ENCODE assay signal across 1 cellular context in the genomic region with DNA sequence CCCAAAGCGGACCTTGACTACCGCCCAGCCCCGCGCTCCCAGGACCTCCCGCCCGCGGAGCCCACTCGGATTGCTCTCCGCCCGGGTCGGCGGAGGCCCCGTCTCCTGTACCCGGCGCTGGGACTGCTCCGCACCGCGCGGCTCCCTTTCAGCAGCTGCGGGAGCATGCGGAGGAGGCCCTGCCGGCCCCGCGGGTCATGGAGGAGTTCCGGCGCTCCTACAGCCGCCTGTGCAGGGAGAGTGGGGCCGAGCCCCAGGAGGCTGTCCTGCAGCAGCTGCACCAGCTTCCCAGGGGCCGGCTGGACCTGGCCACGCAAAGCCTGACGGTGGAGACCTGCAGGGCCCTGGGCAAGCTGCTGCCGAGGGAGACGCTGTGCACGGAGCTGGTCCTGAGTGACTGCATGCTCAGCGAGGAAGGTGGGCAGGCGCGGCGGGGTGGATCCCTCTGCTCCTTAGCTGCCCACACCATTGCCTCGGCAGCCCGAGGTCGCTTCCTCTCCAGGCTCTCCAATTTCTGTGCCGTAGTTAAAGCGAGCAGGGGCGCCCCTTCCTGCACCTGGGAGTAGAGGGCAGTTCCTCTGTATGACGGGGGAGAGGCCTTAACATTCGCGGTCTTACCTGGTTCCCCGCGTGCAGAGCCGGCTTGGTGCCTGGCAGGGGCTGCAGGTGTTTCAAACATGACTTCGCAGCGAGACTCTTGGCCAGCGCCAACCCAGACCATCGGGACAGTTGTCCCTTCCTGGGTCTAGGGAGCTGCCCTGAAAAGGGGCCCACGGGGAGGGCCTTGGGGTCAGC.
TF ChIP-seq lines count a peak whose summit lies in the region.

No MANE protein-coding gene starts in this region.

TF ChIP-seq in HepG2, 621 proteins besides CTCF, POLR2A, EP300 and RAD21 (continued from another document and continues in another):
- TF ChIP-seq, protein P1, sequence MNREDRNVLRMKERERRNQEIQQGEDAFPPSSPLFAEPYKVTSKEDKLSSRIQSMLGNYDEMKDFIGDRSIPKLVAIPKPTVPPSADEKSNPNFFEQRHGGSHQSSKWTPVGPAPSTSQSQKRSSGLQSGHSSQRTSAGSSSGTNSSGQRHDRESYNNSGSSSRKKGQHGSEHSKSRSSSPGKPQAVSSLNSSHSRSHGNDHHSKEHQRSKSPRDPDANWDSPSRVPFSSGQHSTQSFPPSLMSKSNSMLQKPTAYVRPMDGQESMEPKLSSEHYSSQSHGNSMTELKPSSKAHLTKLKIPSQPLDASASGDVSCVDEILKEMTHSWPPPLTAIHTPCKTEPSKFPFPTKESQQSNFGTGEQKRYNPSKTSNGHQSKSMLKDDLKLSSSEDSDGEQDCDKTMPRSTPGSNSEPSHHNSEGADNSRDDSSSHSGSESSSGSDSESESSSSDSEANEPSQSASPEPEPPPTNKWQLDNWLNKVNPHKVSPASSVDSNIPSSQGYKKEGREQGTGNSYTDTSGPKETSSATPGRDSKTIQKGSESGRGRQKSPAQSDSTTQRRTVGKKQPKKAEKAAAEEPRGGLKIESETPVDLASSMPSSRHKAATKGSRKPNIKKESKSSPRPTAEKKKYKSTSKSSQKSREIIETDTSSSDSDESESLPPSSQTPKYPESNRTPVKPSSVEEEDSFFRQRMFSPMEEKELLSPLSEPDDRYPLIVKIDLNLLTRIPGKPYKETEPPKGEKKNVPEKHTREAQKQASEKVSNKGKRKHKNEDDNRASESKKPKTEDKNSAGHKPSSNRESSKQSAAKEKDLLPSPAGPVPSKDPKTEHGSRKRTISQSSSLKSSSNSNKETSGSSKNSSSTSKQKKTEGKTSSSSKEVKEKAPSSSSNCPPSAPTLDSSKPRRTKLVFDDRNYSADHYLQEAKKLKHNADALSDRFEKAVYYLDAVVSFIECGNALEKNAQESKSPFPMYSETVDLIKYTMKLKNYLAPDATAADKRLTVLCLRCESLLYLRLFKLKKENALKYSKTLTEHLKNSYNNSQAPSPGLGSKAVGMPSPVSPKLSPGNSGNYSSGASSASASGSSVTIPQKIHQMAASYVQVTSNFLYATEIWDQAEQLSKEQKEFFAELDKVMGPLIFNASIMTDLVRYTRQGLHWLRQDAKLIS (CRISPR knock-in tag; IDR thresholded peaks at IDR 0.05): 0 out of 2 replicates have a peak, but pooled peaks have one; percentile 48
- TF ChIP-seq, protein P2, sequence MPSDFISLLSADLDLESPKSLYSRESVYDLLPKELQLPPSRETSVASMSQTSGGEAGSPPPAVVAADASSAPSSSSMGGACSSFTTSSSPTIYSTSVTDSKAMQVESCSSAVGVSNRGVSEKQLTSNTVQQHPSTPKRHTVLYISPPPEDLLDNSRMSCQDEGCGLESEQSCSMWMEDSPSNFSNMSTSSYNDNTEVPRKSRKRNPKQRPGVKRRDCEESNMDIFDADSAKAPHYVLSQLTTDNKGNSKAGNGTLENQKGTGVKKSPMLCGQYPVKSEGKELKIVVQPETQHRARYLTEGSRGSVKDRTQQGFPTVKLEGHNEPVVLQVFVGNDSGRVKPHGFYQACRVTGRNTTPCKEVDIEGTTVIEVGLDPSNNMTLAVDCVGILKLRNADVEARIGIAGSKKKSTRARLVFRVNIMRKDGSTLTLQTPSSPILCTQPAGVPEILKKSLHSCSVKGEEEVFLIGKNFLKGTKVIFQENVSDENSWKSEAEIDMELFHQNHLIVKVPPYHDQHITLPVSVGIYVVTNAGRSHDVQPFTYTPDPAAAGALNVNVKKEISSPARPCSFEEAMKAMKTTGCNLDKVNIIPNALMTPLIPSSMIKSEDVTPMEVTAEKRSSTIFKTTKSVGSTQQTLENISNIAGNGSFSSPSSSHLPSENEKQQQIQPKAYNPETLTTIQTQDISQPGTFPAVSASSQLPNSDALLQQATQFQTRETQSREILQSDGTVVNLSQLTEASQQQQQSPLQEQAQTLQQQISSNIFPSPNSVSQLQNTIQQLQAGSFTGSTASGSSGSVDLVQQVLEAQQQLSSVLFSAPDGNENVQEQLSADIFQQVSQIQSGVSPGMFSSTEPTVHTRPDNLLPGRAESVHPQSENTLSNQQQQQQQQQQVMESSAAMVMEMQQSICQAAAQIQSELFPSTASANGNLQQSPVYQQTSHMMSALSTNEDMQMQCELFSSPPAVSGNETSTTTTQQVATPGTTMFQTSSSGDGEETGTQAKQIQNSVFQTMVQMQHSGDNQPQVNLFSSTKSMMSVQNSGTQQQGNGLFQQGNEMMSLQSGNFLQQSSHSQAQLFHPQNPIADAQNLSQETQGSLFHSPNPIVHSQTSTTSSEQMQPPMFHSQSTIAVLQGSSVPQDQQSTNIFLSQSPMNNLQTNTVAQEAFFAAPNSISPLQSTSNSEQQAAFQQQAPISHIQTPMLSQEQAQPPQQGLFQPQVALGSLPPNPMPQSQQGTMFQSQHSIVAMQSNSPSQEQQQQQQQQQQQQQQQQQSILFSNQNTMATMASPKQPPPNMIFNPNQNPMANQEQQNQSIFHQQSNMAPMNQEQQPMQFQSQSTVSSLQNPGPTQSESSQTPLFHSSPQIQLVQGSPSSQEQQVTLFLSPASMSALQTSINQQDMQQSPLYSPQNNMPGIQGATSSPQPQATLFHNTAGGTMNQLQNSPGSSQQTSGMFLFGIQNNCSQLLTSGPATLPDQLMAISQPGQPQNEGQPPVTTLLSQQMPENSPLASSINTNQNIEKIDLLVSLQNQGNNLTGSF (CRISPR knock-in tag; IDR thresholded peaks at IDR 0.05): peak; percentile 37; the same call in 1 of the 2 replicates
- peak; percentile 45; the same call in 1 of the 2 replicates for TF ChIP-seq MYC (CRISPR knock-in tag; IDR thresholded peaks at IDR 0.05; ENCODE audit: borderline replicate concordance)
- TF ChIP-seq NFE2L1 (CRISPR knock-in tag; IDR thresholded peaks at IDR 0.05; ENCODE audit: borderline replicate concordance): 0 out of 2 replicates have a peak, but pooled peaks have one; percentile 23
- no peak for TF ChIP-seq ZNF616 (CRISPR knock-in tag; IDR thresholded peaks at IDR 0.05; ENCODE audit: low read depth)
- TF ChIP-seq ZNF10 (CRISPR knock-in tag; IDR thresholded peaks at IDR 0.05; ENCODE audit: borderline replicate concordance, low read depth): no peak
- peak; percentile 65; the same call in 1 of the 2 replicates for TF ChIP-seq KDM3A (CRISPR knock-in tag; IDR thresholded peaks at IDR 0.05; ENCODE audit: low read depth)
- peak; percentile 99 for TF ChIP-seq AGO2 (optimal IDR thresholded peaks at IDR 0.05; ENCODE audit: low read depth, low read length)
- peak; percentile 75 for TF ChIP-seq ZNF501 (CRISPR knock-in tag; IDR thresholded peaks at IDR 0.05)
- peak; percentile 11; the same call in 1 of the 2 replicates for TF ChIP-seq HOXA3 (CRISPR knock-in tag; IDR thresholded peaks at IDR 0.05)
- TF ChIP-seq RARG (CRISPR knock-in tag; IDR thresholded peaks at IDR 0.05; ENCODE audit: low read depth): no peak
- 0 out of 2 replicates have a peak, but pooled peaks have one; percentile 35 for TF ChIP-seq MED13 (CRISPR knock-in tag; IDR thresholded peaks at IDR 0.05)
- TF ChIP-seq, protein P3, sequence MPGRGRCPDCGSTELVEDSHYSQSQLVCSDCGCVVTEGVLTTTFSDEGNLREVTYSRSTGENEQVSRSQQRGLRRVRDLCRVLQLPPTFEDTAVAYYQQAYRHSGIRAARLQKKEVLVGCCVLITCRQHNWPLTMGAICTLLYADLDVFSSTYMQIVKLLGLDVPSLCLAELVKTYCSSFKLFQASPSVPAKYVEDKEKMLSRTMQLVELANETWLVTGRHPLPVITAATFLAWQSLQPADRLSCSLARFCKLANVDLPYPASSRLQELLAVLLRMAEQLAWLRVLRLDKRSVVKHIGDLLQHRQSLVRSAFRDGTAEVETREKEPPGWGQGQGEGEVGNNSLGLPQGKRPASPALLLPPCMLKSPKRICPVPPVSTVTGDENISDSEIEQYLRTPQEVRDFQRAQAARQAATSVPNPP (CRISPR knock-in tag; IDR thresholded peaks at IDR 0.05): peak; percentile 82; the same call in 1 of the 2 replicates
- 0 out of 2 replicates have a peak, but pooled peaks have one; percentile 36 for TF ChIP-seq GLI4 (CRISPR knock-in tag; IDR thresholded peaks at IDR 0.05; ENCODE audit: borderline replicate concordance)
- TF ChIP-seq, protein P4, sequence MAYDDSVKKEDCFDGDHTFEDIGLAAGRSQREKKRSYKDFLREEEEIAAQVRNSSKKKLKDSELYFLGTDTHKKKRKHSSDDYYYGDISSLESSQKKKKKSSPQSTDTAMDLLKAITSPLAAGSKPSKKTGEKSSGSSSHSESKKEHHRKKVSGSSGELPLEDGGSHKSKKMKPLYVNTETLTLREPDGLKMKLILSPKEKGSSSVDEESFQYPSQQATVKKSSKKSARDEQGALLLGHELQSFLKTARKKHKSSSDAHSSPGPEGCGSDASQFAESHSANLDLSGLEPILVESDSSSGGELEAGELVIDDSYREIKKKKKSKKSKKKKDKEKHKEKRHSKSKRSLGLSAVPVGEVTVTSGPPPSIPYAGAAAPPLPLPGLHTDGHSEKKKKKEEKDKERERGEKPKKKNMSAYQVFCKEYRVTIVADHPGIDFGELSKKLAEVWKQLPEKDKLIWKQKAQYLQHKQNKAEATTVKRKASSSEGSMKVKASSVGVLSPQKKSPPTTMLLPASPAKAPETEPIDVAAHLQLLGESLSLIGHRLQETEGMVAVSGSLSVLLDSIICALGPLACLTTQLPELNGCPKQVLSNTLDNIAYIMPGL (CRISPR knock-in tag; IDR thresholded peaks at IDR 0.05; ENCODE audit: borderline replicate concordance in 1 of 2, low read depth in 1 of 2): peak in 1 of 2 experiments; percentile 14; a peak in 2 of 4 replicates
- TF ChIP-seq ZNF691 (CRISPR knock-in tag; IDR thresholded peaks at IDR 0.05; ENCODE audit: borderline replicate concordance, low read depth): peak; percentile 36; the same call in 1 of the 2 replicates
- peak; percentile 37; the same call in 1 of the 2 replicates for TF ChIP-seq ZNF225 (CRISPR knock-in tag; IDR thresholded peaks at IDR 0.05)
- TF ChIP-seq DNMT1 (CRISPR knock-in tag; IDR thresholded peaks at IDR 0.05): peak; percentile 87
- peak; percentile 58; the same call in 1 of the 2 replicates for TF ChIP-seq ZNF230 (CRISPR knock-in tag; IDR thresholded peaks at IDR 0.05)
- peak; percentile 7; the same call in 1 of the 2 replicates for TF ChIP-seq ZFP91 (CRISPR knock-in tag; IDR thresholded peaks at IDR 0.05; ENCODE audit: borderline replicate concordance)
- TF ChIP-seq SMAD3 (CRISPR knock-in tag; IDR thresholded peaks at IDR 0.05): 0 out of 2 replicates have a peak, but pooled peaks have one; percentile 23
- 0 out of 2 replicates have a peak, but pooled peaks have one; percentile 1 for TF ChIP-seq PITX1 (CRISPR knock-in tag; IDR thresholded peaks at IDR 0.05)
- TF ChIP-seq, protein P5, sequence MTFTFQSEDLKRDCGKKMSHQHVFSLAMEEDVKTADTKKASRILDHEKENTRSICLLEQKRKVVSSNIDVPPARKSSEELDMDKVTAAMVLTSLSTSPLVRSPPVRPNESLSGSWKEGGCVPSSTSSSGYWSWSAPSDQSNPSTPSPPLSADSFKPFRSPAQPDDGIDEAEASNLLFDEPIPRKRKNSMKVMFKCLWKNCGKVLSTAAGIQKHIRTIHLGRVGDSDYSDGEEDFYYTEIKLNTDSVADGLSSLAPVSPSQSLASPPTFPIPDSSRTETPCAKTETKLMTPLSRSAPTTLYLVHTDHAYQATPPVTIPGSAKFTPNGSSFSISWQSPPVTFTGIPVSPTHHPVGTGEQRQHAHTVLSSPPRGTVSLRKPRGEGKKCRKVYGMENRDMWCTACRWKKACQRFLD (CRISPR knock-in tag; IDR thresholded peaks at IDR 0.05; ENCODE audit: borderline replicate concordance): peak; percentile 68; the same call in 1 of the 2 replicates
- no peak for TF ChIP-seq ZBTB21 (CRISPR knock-in tag; IDR thresholded peaks at IDR 0.05)
- peak; percentile 38; the same call in 1 of the 2 replicates for TF ChIP-seq ZBTB26 (CRISPR knock-in tag; IDR thresholded peaks at IDR 0.05; ENCODE audit: borderline replicate concordance)
- TF ChIP-seq ZNF614 (CRISPR knock-in tag; IDR thresholded peaks at IDR 0.05; ENCODE audit: borderline replicate concordance): no peak
- TF ChIP-seq XRCC5 (optimal IDR thresholded peaks at IDR 0.05; ENCODE audit: low read length): no peak
- 0 out of 2 replicates have a peak, but pooled peaks have one; percentile 35 for TF ChIP-seq MEIS1 (CRISPR knock-in tag; IDR thresholded peaks at IDR 0.05; ENCODE audit: borderline replicate concordance)
- peak; percentile 68 for TF ChIP-seq ZNF891 (CRISPR knock-in tag; IDR thresholded peaks at IDR 0.05)
- no peak for TF ChIP-seq FOXK1 (CRISPR knock-in tag; IDR thresholded peaks at IDR 0.05; ENCODE audit: borderline replicate concordance, low read depth)
